14 cellular contexts compared by ENCODE assay signal in genomic region chr14:75886661-75887348, GRCh38.
DNase-seq lines count a peak whose midpoint lies in the region; ATAC-seq, FAIRE-seq and TF ChIP-seq lines count a peak whose summit lies in the region.
"Had no signal": no experiment of that assay in that cellular context is flagged by ENCODE, and none has a peak within 500 bp of the region (broad histone marks: within the 10 kb centered on the region; RNA-seq: fewer than 3 reads in every experiment).

No MANE protein-coding gene starts in this region.

- peaks cover 10% of the 10 kb centered on the region for H3K4me1 Mint-ChIP-seq in nephron progenitor cell
- H3K4me1 Mint-ChIP-seq: activated B cell treated with CpG ODN at 0.5 μM for 24 hours had no signal

- peak; percentile 88 for DNase-seq in AG10803 (ENCODE audit: low read depth)
- peak; percentile 16 for DNase-seq in NCI-H226
- DNase-seq in nephron progenitor cell, result no peak
- no peak for DNase-seq in NCI-H510A treated with DMSO at 0.1 percent for 48 hours (lab: John Stamatoyannopoulos, UW)
- no peak for DNase-seq in stimulated activated naive CD4-positive, alpha-beta T cell treated with Interleukin-2 at 50 U/mL for 16 hours (lab: John Stamatoyannopoulos, UW)
- DNase-seq in activated naive CD4-positive, alpha-beta T cell treated with Interleukin-2 at 50 U/mL for 16 hours, result no peak
- DNase-seq: activated B cell treated with CpG ODN at 0.5 μM for 24 hours; activated effector memory CD4-positive, alpha-beta T cell treated with Interleukin-2 at 50 U/mL for 16 hours; CD8-positive, alpha-beta T cell; right cardiac atrium; thyroid gland had no signal

- peaks cover 3% of the 10 kb centered on the region for H3K27me3 Mint-ChIP-seq in nephron progenitor cell (ENCODE audit: low read depth, poor library complexity)
- H3K27me3 Mint-ChIP-seq: activated B cell treated with CpG ODN at 0.5 μM for 24 hours had no signal

- H3K4me3 Mint-ChIP-seq in nephron progenitor cell, result no peak overlapping the region
- H3K4me3 Mint-ChIP-seq: activated B cell treated with CpG ODN at 0.5 μM for 24 hours; CD8-positive, alpha-beta T cell had no signal

- H3K27ac Mint-ChIP-seq in nephron progenitor cell, result peak overlapping the region; percentile 7
- H3K27ac Mint-ChIP-seq: activated B cell treated with CpG ODN at 0.5 μM for 24 hours; CD8-positive, alpha-beta T cell had no signal

- FAIRE-seq in endometrium (lab: Jason Lieb, UNC), result peak; percentile 66
- FAIRE-seq: GM12878 had no signal

- H3K9me3 Mint-ChIP-seq in nephron progenitor cell, result no peaks in the 10 kb centered on the region
- H3K9me3 Mint-ChIP-seq: activated B cell treated with CpG ODN at 0.5 μM for 24 hours had no signal

- peaks cover 47% of the 10 kb centered on the region for H3K36me3 Mint-ChIP-seq in nephron progenitor cell (ENCODE audit: low read depth)

- no peak overlapping the region for H3K4me3 ChIP-seq in AG10803 (ENCODE audit: low read length)
- H3K4me3 ChIP-seq: GM12878, thyroid gland had no signal

- TF ChIP-seq POLR2A in GM18505 (IDR thresholded peaks at IDR 0.05; ENCODE audit: borderline replicate concordance, extremely low read depth, insufficient read depth, insufficient read length), result no peak

- TF ChIP-seq CTCF in AG10803 (conservative IDR thresholded peaks at IDR 0.05; ENCODE audit: low read length) (no peak), nephron progenitor cell (IDR thresholded peaks at IDR 0.05) (no peak)

- no peak for ATAC-seq in GM18505 (IDR thresholded peaks at IDR 0.05; ENCODE audit: unreplicated experiment)
- ATAC-seq: CD8-positive, alpha-beta T cell; GM12878 had no signal

Comparison
In these comparisons a context has a peak if more than half of its experiments do, and no peak if none do; other contexts are left out.
1. DNase-seq: peak in AG10803 (single experiment) and NCI-H226 (single experiment); none in nephron progenitor cell (single experiment), NCI-H510A treated with DMSO at 0.1 percent for 48 hours (single experiment), stimulated activated naive CD4-positive, alpha-beta T cell treated with Interleukin-2 at 50 U/mL for 16 hours (single experiment) and activated naive CD4-positive, alpha-beta T cell treated with Interleukin-2 at 50 U/mL for 16 hours (single experiment).